In genomic region chr16:88777801-88778415, GRCh38 we compare ENCODE assay signal across 17 cellular contexts. TPM values are rescaled to one million over a fixed set of nuclear protein-coding genes. Genes with fewer than 3 reads are reported as not detected.
DNase-seq lines count a peak whose midpoint lies in the region; TF ChIP-seq lines count a peak whose summit lies in the region.
"Had no signal": no experiment of that assay in that cellular context is flagged by ENCODE, and none has a peak within 500 bp of the region (broad histone marks: within the 10 kb centered on the region; RNA-seq: fewer than 3 reads in every experiment).

No MANE protein-coding gene starts in this region.

- H3K4me1 Mint-ChIP-seq in CD4-positive, alpha-beta memory T cell = peaks cover 25 to 67% (median 49%) of the 10 kb centered on the region in 4 donors
- peaks cover 100% of the 10 kb centered on the region for H3K4me1 Mint-ChIP-seq in dendritic cell treated with granulocyte-macrophage colony-stimulating factor and Interleukin-4, amounts not matched to agents 40 ng/mL and 50 ng/mL, for 4 days (ENCODE audit: low read depth)

- no peak overlapping the region for H2BK5ac ChIP-seq in trophoblast cell (ENCODE audit: low read depth, low read length, poor library complexity)

- H3K36me3 Mint-ChIP-seq in CD4-positive, alpha-beta memory T cell = peaks cover 0 to 18% of the 10 kb centered on the region in 2 donors
- H3K36me3 Mint-ChIP-seq in dendritic cell treated with granulocyte-macrophage colony-stimulating factor and Interleukin-4, amounts not matched to agents 40 ng/mL and 50 ng/mL, for 4 days (ENCODE audit: low read depth) = peaks cover 60% of the 10 kb centered on the region
- H3K36me3 Mint-ChIP-seq: naive thymus-derived CD8-positive, alpha-beta T cell had no signal

- H2AFZ ChIP-seq in trophoblast cell (ENCODE audit: insufficient read depth, low read length, poor library complexity) = no peak overlapping the region

- no peaks in the 10 kb centered on the region for H3K27me3 ChIP-seq in CD4-positive, alpha-beta memory T cell (ENCODE audit: insufficient read depth, low read length)
- no peaks in the 10 kb centered on the region for H3K27me3 ChIP-seq in trophoblast cell (ENCODE audit: insufficient read depth, low read length)
- H3K27me3 ChIP-seq in dorsolateral prefrontal cortex = no peaks in the 10 kb centered on the region

- H3K27ac Mint-ChIP-seq in CD4-positive, alpha-beta memory T cell = peak overlapping the region; percentile 24 to 84 (median 78)
- H3K27ac Mint-ChIP-seq in dendritic cell treated with granulocyte-macrophage colony-stimulating factor and Interleukin-4, amounts not matched to agents 40 ng/mL and 50 ng/mL, for 4 days = peak overlapping the region; percentile 71

- H3K4me2 ChIP-seq in trophoblast cell (ENCODE audit: low read length) = no peak overlapping the region

- H3K9me3 Mint-ChIP-seq in CD4-positive, alpha-beta memory T cell = peaks cover 0 to 1% (median 0%) of the 10 kb centered on the region in 8 donors
- H3K9me3 Mint-ChIP-seq in dendritic cell treated with granulocyte-macrophage colony-stimulating factor and Interleukin-4, amounts not matched to agents 40 ng/mL and 50 ng/mL, for 4 days = no peaks in the 10 kb centered on the region
- H3K9me3 Mint-ChIP-seq: naive thymus-derived CD8-positive, alpha-beta T cell had no signal

- no peak overlapping the region for H4K12ac ChIP-seq in trophoblast cell (ENCODE audit: low read depth, low read length)

- no peak overlapping the region for H2BK120ac ChIP-seq in trophoblast cell (ENCODE audit: insufficient read depth, low read length, poor library complexity)

- no peak overlapping the region for H3K23ac ChIP-seq in trophoblast cell (ENCODE audit: low read length)

- H4K91ac ChIP-seq in trophoblast cell (ENCODE audit: low read depth, low read length) = no peak overlapping the region

- no peak overlapping the region for H4K8ac ChIP-seq in trophoblast cell (ENCODE audit: low read depth, low read length)

- H3K4me1 ChIP-seq in CD4-positive, alpha-beta memory T cell (ENCODE audit: insufficient read depth, low read length) = peaks cover 70% of the 10 kb centered on the region
- peaks cover 41 to 54% of the 10 kb centered on the region in 2 experiments for H3K4me1 ChIP-seq in trophoblast cell (ENCODE audit: control insufficient read depth in 1 of 2, insufficient read depth in 2 of 2, low read length in 2 of 2)

- POLR2A ChIA-PET in CD4-positive, alpha-beta memory T cell (lab: Charles Lee; ENCODE audit: partially characterized antibody) = interaction anchor here (8.8 kb wide), 1 partner anchor 32 kb away, joined by 138 read pairs; no protein-coding TSS in a partner anchor

- no peaks in the 10 kb centered on the region for H3K9me3 ChIP-seq in CD4-positive, alpha-beta memory T cell (ENCODE audit: control insufficient read depth in 1 of 2, low read length in 2 of 2)
- H3K9me3 ChIP-seq in trophoblast cell (ENCODE audit: insufficient read depth, low read depth, low read length) = no peaks in the 10 kb centered on the region
- H3K9me3 ChIP-seq: gastrocnemius medialis, lower lobe of right lung had no signal

- no peak overlapping the region for H3K14ac ChIP-seq in trophoblast cell (ENCODE audit: low read length)

- no peak overlapping the region for H3K9ac ChIP-seq in trophoblast cell (ENCODE audit: low read length)

- H3K18ac ChIP-seq in trophoblast cell (ENCODE audit: low read length) = peak overlapping the region; percentile 48

- peaks cover 13% of the 10 kb centered on the region for H3K79me2 ChIP-seq in trophoblast cell (ENCODE audit: control insufficient read depth, insufficient read depth, low read length, poor library complexity)

- H3K4me3 ChIP-seq in CD4-positive, alpha-beta memory T cell (ENCODE audit: low read length in 2 of 2) = no peak overlapping the region
- no peak overlapping the region for H3K4me3 ChIP-seq in trophoblast cell (ENCODE audit: low read depth, low read length)
- H3K4me3 ChIP-seq in dorsolateral prefrontal cortex = peak overlapping the region in 2 of 59 donors; percentile 16 to 25
- H3K4me3 ChIP-seq: gastrocnemius medialis, lower lobe of right lung had no signal

- H3K4ac ChIP-seq in trophoblast cell (ENCODE audit: low read depth, low read length) = peak overlapping the region; percentile 18

- no CpG with 5 or more reads among the region's 23 CpGs for WGBS in trophoblast cell (ENCODE audit: extremely low coverage, insufficient coverage, insufficient read length)

- peak overlapping the region in 4 of 8 donors; percentile 17 to 52 (median 32) for H3K4me3 Mint-ChIP-seq in CD4-positive, alpha-beta memory T cell
- no peak overlapping the region for H3K4me3 Mint-ChIP-seq in dendritic cell treated with granulocyte-macrophage colony-stimulating factor and Interleukin-4, amounts not matched to agents 40 ng/mL and 50 ng/mL, for 4 days

- peak overlapping the region; percentile 18 for H2AK5ac ChIP-seq in trophoblast cell (ENCODE audit: low read length)

- intact Hi-C loops in CD4-positive, alpha-beta memory T cell (cut with micrococcal nuclease) = no loop called here
- intact Hi-C loops in dendritic cell treated with granulocyte-macrophage colony-stimulating factor and Interleukin-4, amounts not matched to agents 40 ng/mL and 50 ng/mL, for 4 days (cut with micrococcal nuclease) = no loop called here
- intact Hi-C loops in dorsolateral prefrontal cortex (cut with DNase I) = no loop called here

- TF ChIP-seq CTCF in dorsolateral prefrontal cortex (IDR thresholded peaks at IDR 0.05 in 54 of 56, conservative IDR thresholded peaks at IDR 0.05 in 2 of 56; ENCODE audit: low read depth in 1 of 56, partially characterized antibody in 56 of 56) = no peak

- no peaks in the 10 kb centered on the region for H3K36me3 ChIP-seq in CD4-positive, alpha-beta memory T cell (ENCODE audit: insufficient read depth, low read length)
- H3K36me3 ChIP-seq in trophoblast cell (ENCODE audit: control insufficient read depth in 1 of 2, insufficient read depth in 2 of 2, low read length in 2 of 2) = peaks cover 0 to 5% of the 10 kb centered on the region in 2 experiments
- H3K36me3 ChIP-seq: gastrocnemius medialis had no signal

- H3K27ac ChIP-seq in CD4-positive, alpha-beta memory T cell (ENCODE audit: low read depth, low read length) = peak overlapping the region; percentile 34
- H3K27ac ChIP-seq in trophoblast cell (ENCODE audit: low read depth, low read length) (no peak overlapping the region), dorsolateral prefrontal cortex (peak overlapping the region in 9 of 59 donors; percentile 1 to 58 (median 21))
- H3K27ac ChIP-seq: gastrocnemius medialis, lower lobe of right lung had no signal

- no peaks in the 10 kb centered on the region for H3K27me3 Mint-ChIP-seq in CD4-positive, alpha-beta memory T cell
- no peaks in the 10 kb centered on the region for H3K27me3 Mint-ChIP-seq in dendritic cell treated with granulocyte-macrophage colony-stimulating factor and Interleukin-4, amounts not matched to agents 40 ng/mL and 50 ng/mL, for 4 days
- H3K27me3 Mint-ChIP-seq: naive thymus-derived CD8-positive, alpha-beta T cell had no signal

- no peak overlapping the region for H2BK12ac ChIP-seq in trophoblast cell (ENCODE audit: low read length)

- peaks cover 4% of the 10 kb centered on the region for H3K79me1 ChIP-seq in trophoblast cell (ENCODE audit: low read length)

- no peak for DNase-seq in CD4-positive, alpha-beta memory T cell
- DNase-seq in Kasumi-1 (lab: John Stamatoyannopoulos, UW) (peak; percentile 55 to 57), trophoblast cell (no peak), NCI-H1092 (lab: John Stamatoyannopoulos, UW) (no peak), dorsolateral prefrontal cortex (no peak), cortex of kidney (lab: John Stamatoyannopoulos, UW) (no peak), NCI-H1694 (lab: John Stamatoyannopoulos, UW) (no peak)
- DNase-seq: activated gamma-delta T cell; aorta; gastrocnemius medialis; lower lobe of right lung; MM.1S; naive thymus-derived CD8-positive, alpha-beta T cell; NCI-H2029 treated with DMSO at 0.1 percent for 48 hours; NCI-H524 treated with DMSO at 0.1 percent for 48 hours; stimulated activated CD4-positive, alpha-beta T cell treated with anti-CD3 and anti-CD28 coated beads, Interleukin-15, amount 100 ng/mL, for 24 hours had no signal

- CTCF ChIA-PET in CD4-positive, alpha-beta memory T cell (lab: Charles Lee; ENCODE audit: partially characterized antibody) = interaction anchor here (0.7 to 10.7 kb wide), 2 partner anchors 33 to 40 kb away, joined by 3 to 137 read pairs; no protein-coding TSS in a partner anchor

RNA-seq across cellular contexts. Expression of gene PIEZO1, which starts 7.1 kb away (rescaled TPM):
- 100 to 1,000 TPM; 274 to 302 TPM for total RNA-seq in CD4-positive, alpha-beta memory T cell
- 10 to 100 TPM; 12.0 to 67.5 TPM for polyA plus RNA-seq in CD4-positive, alpha-beta memory T cell
- 77.3 and 84.7 TPM in 2 replicates for polyA plus RNA-seq in trophoblast cell (2013)
- 10 to 100 TPM; 14.6 to 86.5 (median 34.6) TPM for total RNA-seq in dorsolateral prefrontal cortex

RNA-seq across cellular contexts. Expression of gene CDT1, which starts 25.7 kb away (rescaled TPM):
- total RNA-seq in CD4-positive, alpha-beta memory T cell = under 1 TPM; 0.17 TPM
- polyA plus RNA-seq in CD4-positive, alpha-beta memory T cell = under 1 TPM; 0.19 to 0.26 TPM
- polyA plus RNA-seq in trophoblast cell (2013) = 19.4 and 19.8 TPM in 2 replicates
- 1 to 10 TPM in 106 of 120 experiments, under 1 TPM in 14; 0.49 to 5.3 (median 2.0) TPM for total RNA-seq in dorsolateral prefrontal cortex

RNA-seq across cellular contexts. Expression of gene APRT, which starts 33.8 kb away (rescaled TPM):
- total RNA-seq in CD4-positive, alpha-beta memory T cell = 100 to 1,000 TPM; 171 to 175 TPM
- 100 to 1,000 TPM; 569 to 624 TPM for polyA plus RNA-seq in CD4-positive, alpha-beta memory T cell
- 95.8 and 96.2 TPM in 2 replicates for polyA plus RNA-seq in trophoblast cell (2013)
- total RNA-seq in dorsolateral prefrontal cortex = 10 to 100 TPM; 21.9 to 51.6 (median 33.2) TPM

Comparison
In these comparisons a context has a peak if more than half of its experiments do, and no peak if none do; other contexts are left out.
1. DNase-seq: peak in Kasumi-1 (2 of 2); none in CD4-positive, alpha-beta memory T cell (0 of 5), trophoblast cell (0 of 2), NCI-H1092 (single experiment), dorsolateral prefrontal cortex (0 of 10), cortex of kidney (single experiment) and NCI-H1694 (single experiment).